In the genomic region with DNA sequence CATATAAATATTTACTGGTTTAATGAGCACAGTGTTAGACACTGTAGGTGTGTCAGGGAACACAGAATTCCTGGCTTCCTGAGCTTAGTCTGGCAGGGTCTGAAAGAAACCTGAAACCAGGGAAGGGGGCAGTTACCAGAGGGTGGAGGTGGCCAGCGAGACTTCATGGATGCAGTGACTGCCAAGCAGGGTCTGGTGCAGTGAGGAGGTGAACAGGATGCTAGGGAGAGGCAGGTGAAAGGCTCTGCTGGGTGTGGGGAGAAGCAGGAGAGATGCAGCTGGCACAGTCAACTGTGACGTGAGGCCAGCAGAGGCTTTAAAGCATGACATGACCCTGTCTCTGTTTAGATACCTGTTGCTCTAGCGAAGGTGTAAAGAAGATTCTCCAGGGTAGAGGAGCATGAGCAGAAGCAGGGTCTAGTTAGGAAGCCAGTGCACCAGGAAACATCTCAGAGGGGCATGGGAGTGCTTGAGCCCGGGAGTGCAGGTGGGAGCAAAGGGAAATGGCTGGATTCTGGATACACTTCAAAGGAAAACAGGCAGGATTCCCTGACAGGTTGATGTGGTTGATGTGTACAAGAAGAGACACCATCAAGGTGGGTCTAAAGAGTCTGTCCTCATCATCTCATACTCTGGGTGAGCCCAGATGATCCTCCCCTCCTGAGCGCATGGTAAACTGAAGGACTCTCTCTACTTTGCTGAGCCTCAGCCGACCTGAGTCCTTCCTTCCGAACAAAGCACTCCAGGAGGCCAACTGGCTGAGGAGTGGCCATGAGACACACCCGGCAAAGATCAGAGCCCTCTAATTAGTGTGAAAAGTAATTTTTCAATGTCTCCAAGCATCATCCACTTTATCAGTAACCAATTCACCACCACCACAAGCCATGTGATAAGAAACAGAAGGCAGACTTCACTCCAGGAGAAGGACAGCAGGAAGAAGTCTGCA, we compare ENCODE assay signal across 13 cellular contexts.
"Had no signal": no experiment of that assay in that cellular context is flagged by ENCODE, and none has a peak within 500 bp of the region (broad histone marks: within the 10 kb centered on the region; RNA-seq: fewer than 3 reads in every experiment).

No MANE protein-coding gene starts in this region.

- H3K9me3 Mint-ChIP-seq: activated CD4-positive, alpha-beta memory T cell treated with anti-CD3 and anti-CD28 coated beads, Interleukin-2, amount 10 ng/mL, durations not matched to agents 7 days and 5 days; activated naive CD4-positive, alpha-beta T cell treated with anti-CD3 and anti-CD28 coated beads, Interleukin-2, amount 10 ng/mL, durations not matched to agents 7 days and 5 days; activated T-helper 2 cell treated with anti-CD3 and anti-CD28 coated beads, Interferon-gamma antibody, Interleukin-2, Interleukin-4, amounts not matched to agents 10 μg/mL and 5 μg/mL and 100 μg/mL, durations not matched to agents 14 hours and 24 hours and 36 hours; memory B cell; natural killer cell treated with Interleukin-12 subunit alpha and Interleukin-12 subunit beta and Interleukin-15 and Interleukin-18, amount 100 ng/mL, for 72 hours had no signal

- H3K27me3 Mint-ChIP-seq: activated CD4-positive, alpha-beta T cell treated with anti-CD3 and anti-CD28 coated beads for 36 hours had no signal

- H3K4me3 Mint-ChIP-seq: activated CD4-positive, alpha-beta memory T cell treated with anti-CD3 and anti-CD28 coated beads, Interleukin-2, amount 10 ng/mL, durations not matched to agents 7 days and 5 days; activated CD4-positive, alpha-beta T cell treated with anti-CD3 and anti-CD28 coated beads for 36 hours; activated naive CD4-positive, alpha-beta T cell treated with anti-CD3 and anti-CD28 coated beads, Interleukin-2, amount 10 ng/mL, durations not matched to agents 7 days and 5 days; memory B cell; natural killer cell treated with Interleukin-12 subunit alpha and Interleukin-12 subunit beta and Interleukin-15 and Interleukin-18, amount 100 ng/mL, for 72 hours had no signal

- H3K27me3 ChIP-seq: colonic mucosa, heart left ventricle, left lung, tibial artery had no signal

- H3K4me1 ChIP-seq: colonic mucosa, left lung had no signal

- H3K27ac Mint-ChIP-seq: activated CD4-positive, alpha-beta memory T cell treated with anti-CD3 and anti-CD28 coated beads, Interleukin-2, amount 10 ng/mL, durations not matched to agents 7 days and 5 days; activated CD4-positive, alpha-beta T cell treated with anti-CD3 and anti-CD28 coated beads for 36 hours; activated naive CD4-positive, alpha-beta T cell treated with anti-CD3 and anti-CD28 coated beads, Interleukin-2, amount 10 ng/mL, durations not matched to agents 7 days and 5 days; activated T-helper 2 cell treated with anti-CD3 and anti-CD28 coated beads, Interferon-gamma antibody, Interleukin-2, Interleukin-4, amounts not matched to agents 10 μg/mL and 5 μg/mL and 100 μg/mL, durations not matched to agents 14 hours and 24 hours and 36 hours; memory B cell; natural killer cell treated with Interleukin-12 subunit alpha and Interleukin-12 subunit beta and Interleukin-15 and Interleukin-18, amount 100 ng/mL, for 72 hours had no signal

- H3K36me3 ChIP-seq: colonic mucosa, left lung, tibial artery had no signal

- H3K9me3 ChIP-seq: colonic mucosa, left lung, tibial artery had no signal

- H3K27ac ChIP-seq: colonic mucosa, heart left ventricle, left lung, tibial artery, WERI-Rb-1 had no signal

- H3K36me3 Mint-ChIP-seq: activated naive CD4-positive, alpha-beta T cell treated with anti-CD3 and anti-CD28 coated beads, Interleukin-2, amount 10 ng/mL, durations not matched to agents 7 days and 5 days; memory B cell; natural killer cell treated with Interleukin-12 subunit alpha and Interleukin-12 subunit beta and Interleukin-15 and Interleukin-18, amount 100 ng/mL, for 72 hours had no signal

- H3K4me3 ChIP-seq: colonic mucosa, heart left ventricle, left lung, tibial artery had no signal

- H3K4me1 Mint-ChIP-seq: activated CD4-positive, alpha-beta memory T cell treated with anti-CD3 and anti-CD28 coated beads, Interleukin-2, amount 10 ng/mL, durations not matched to agents 7 days and 5 days; activated CD4-positive, alpha-beta T cell treated with anti-CD3 and anti-CD28 coated beads for 36 hours; activated naive CD4-positive, alpha-beta T cell treated with anti-CD3 and anti-CD28 coated beads, Interleukin-2, amount 10 ng/mL, durations not matched to agents 7 days and 5 days; memory B cell had no signal

- ATAC-seq: activated CD4-positive, alpha-beta T cell treated with anti-CD3 and anti-CD28 coated beads for 36 hours; heart left ventricle; left lung; natural killer cell treated with Interleukin-12 subunit alpha and Interleukin-12 subunit beta and Interleukin-15 and Interleukin-18, amount 100 ng/mL, for 72 hours had no signal

- DNase-seq: activated CD4-positive, alpha-beta memory T cell treated with anti-CD3 and anti-CD28 coated beads, Interleukin-2, amount 10 ng/mL, durations not matched to agents 7 days and 5 days; activated CD4-positive, alpha-beta T cell treated with anti-CD3 and anti-CD28 coated beads for 36 hours; activated naive CD4-positive, alpha-beta T cell treated with anti-CD3 and anti-CD28 coated beads, Interleukin-2, amount 10 ng/mL, durations not matched to agents 7 days and 5 days; colonic mucosa; heart left ventricle; left lung; stimulated activated CD4-positive, alpha-beta T cell treated with anti-CD3 and anti-CD28 coated beads, Interleukin-4, amount 100 ng/mL, for 1 hour; stimulated activated CD8-positive, alpha-beta memory T cell treated with anti-CD3 and anti-CD28 coated beads, Interleukin-4, amount 100 ng/mL, for 48 hours; tibial artery; WERI-Rb-1 had no signal
